Comparison of ENCODE assay signal across 9 cellular contexts in the genomic region with DNA sequence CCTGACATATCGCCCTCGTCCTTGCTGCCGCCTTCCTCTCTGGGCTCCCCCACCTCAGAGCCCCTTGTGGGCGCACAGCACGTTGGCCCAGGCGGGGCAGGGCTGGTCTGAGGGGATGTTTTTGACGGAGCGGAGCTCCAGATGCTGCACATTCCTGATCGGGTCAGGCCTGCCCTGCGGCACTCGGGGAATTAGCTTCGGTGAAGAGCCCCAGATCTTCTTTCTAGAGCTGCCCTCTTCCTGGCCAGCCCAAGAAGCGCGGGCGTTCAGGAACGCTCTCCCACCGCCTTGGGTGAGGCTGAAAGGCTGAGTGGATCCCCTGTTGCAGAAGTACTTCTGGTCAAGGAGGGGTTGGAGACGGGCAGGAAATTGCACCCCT. TPM values are rescaled to one million over a fixed set of nuclear protein-coding genes. Genes with fewer than 3 reads are reported as not detected.
DNase-seq lines count a peak whose midpoint lies in the region; ATAC-seq and TF ChIP-seq lines count a peak whose summit lies in the region.
"Had no signal": no experiment of that assay in that cellular context is flagged by ENCODE, and none has a peak within 500 bp of the region (broad histone marks: within the 10 kb centered on the region; RNA-seq: fewer than 3 reads in every experiment).

No MANE protein-coding gene starts in this region.

- H3K36me3 ChIP-seq in NT2/D1 (ENCODE audit: insufficient read depth, insufficient read length, low read length) (peaks cover 27% of the 10 kb centered on the region), esophagus (ENCODE audit: control insufficient read depth in 2 of 2, insufficient read depth in 2 of 2, low read length in 1 of 2) (no peaks in the 10 kb centered on the region)

- peak overlapping the region; percentile 92 for H3K9ac ChIP-seq in NT2/D1 (ENCODE audit: insufficient read length, low read depth)

- peak overlapping the region; percentile 11 to 19 for H3K27ac ChIP-seq in esophagus (ENCODE audit: low read depth in 2 of 2, low read length in 1 of 2)

- no peak for ATAC-seq in HG03159 (IDR thresholded peaks at IDR 0.05; ENCODE audit: unreplicated experiment)

- TF ChIP-seq CTCF in nephron progenitor cell (IDR thresholded peaks at IDR 0.05), result no peak

- 23 to 29% methylated on average over 18 of the region's 18 CpGs for WGBS in esophagus, 2 donors

- H3K4me1 ChIP-seq in NT2/D1 (ENCODE audit: insufficient read depth, insufficient read length) (peaks cover 13% of the 10 kb centered on the region), esophagus (ENCODE audit: control insufficient read depth in 2 of 2, insufficient read depth in 2 of 2, low read length in 1 of 2) (peaks cover 8 to 19% of the 10 kb centered on the region in 2 donors)

- peaks cover 47% of the 10 kb centered on the region for H3K4me1 Mint-ChIP-seq in nephron progenitor cell

- peaks cover 4% of the 10 kb centered on the region for H3K27me3 Mint-ChIP-seq in nephron progenitor cell (ENCODE audit: low read depth, poor library complexity)

- no peaks in the 10 kb centered on the region for H3K9me3 Mint-ChIP-seq in nephron progenitor cell

- H3K4me3 Mint-ChIP-seq in nephron progenitor cell, result peak overlapping the region; percentile 100

- H3K4me3 ChIP-seq in NT2/D1 (ENCODE audit: insufficient read length, low read depth) (peak overlapping the region; percentile 92), esophagus (ENCODE audit: low read depth in 1 of 2, low read length in 2 of 2) (peak overlapping the region; percentile 57 to 65)
- H3K4me3 ChIP-seq: mucosa of descending colon had no signal

- H3K27ac Mint-ChIP-seq in nephron progenitor cell, result peak overlapping the region; percentile 100

- no peaks in the 10 kb centered on the region for H3K9me3 ChIP-seq in NT2/D1 (ENCODE audit: insufficient read depth, low read length)
- H3K9me3 ChIP-seq in esophagus (ENCODE audit: control insufficient read depth in 2 of 2, insufficient read depth in 1 of 2, low read depth in 1 of 2, low read length in 1 of 2), result no peaks in the 10 kb centered on the region
- H3K9me3 ChIP-seq: mucosa of descending colon had no signal

- H3K36me3 Mint-ChIP-seq in nephron progenitor cell (ENCODE audit: low read depth), result peaks cover 20% of the 10 kb centered on the region

- DNase-seq in AG20443 (ENCODE audit: low spot score), result peak; percentile 29
- DNase-seq in NT2/D1 (ENCODE audit: low read depth, low spot score), result peak; percentile 75
- DNase-seq in nephron progenitor cell, result peak; percentile 63
- DNase-seq in inferior parietal cortex (ENCODE audit: extremely low spot score), result no peak
- no peak for DNase-seq in NOMO-1 (lab: John Stamatoyannopoulos, UW; ENCODE audit: unreplicated experiment in 2 of 2)
- DNase-seq in stimulated activated CD4-positive, alpha-beta T cell treated with anti-CD3 and anti-CD28 coated beads, Interleukin-2, amount 100 ng/mL, for 48 hours, result no peak

- no peaks in the 10 kb centered on the region for H3K27me3 ChIP-seq in NT2/D1 (ENCODE audit: insufficient read depth, insufficient read length)
- no peaks in the 10 kb centered on the region for H3K27me3 ChIP-seq in esophagus (ENCODE audit: control insufficient read depth in 1 of 2, insufficient read depth in 2 of 2, low read length in 2 of 2)

RNA-seq across cellular contexts. Expression of a gene that starts 12.1 kb away (rescaled TPM):
- polyA plus RNA-seq in esophagus, result under 1 TPM; 0.35 to 0.39 TPM

RNA-seq across cellular contexts. Expression of a gene that starts 19.9 kb away (rescaled TPM):
- polyA plus RNA-seq in esophagus, result 10 to 100 TPM in 1 of 2 donors, 1 to 10 TPM in 1; 4.4 to 11.4 TPM

RNA-seq across cellular contexts. Expression of a gene that starts 30.3 kb away (rescaled TPM):
- 10 to 100 TPM; 57.4 to 59.7 TPM for polyA plus RNA-seq in esophagus

RNA-seq across cellular contexts. Expression of a gene that starts 40.1 kb away (rescaled TPM):
- polyA plus RNA-seq in esophagus, result 10 to 100 TPM; 36.5 to 99.3 TPM

Comparison
In these comparisons a context has a peak if more than half of its experiments do, and no peak if none do; other contexts are left out.
1. DNase-seq: peak in AG20443 (single experiment), NT2/D1 (single experiment) and nephron progenitor cell (single experiment); none in inferior parietal cortex (single experiment), NOMO-1 (0 of 2) and stimulated activated CD4-positive, alpha-beta T cell treated with anti-CD3 and anti-CD28 coated beads, Interleukin-2, amount 100 ng/mL, for 48 hours (0 of 2).